ENCODE assay signal across 1 cellular context in genomic region chr1:32394141-32394889, GRCh38.
TF ChIP-seq lines count a peak whose summit lies in the region.

A gene with protein sequence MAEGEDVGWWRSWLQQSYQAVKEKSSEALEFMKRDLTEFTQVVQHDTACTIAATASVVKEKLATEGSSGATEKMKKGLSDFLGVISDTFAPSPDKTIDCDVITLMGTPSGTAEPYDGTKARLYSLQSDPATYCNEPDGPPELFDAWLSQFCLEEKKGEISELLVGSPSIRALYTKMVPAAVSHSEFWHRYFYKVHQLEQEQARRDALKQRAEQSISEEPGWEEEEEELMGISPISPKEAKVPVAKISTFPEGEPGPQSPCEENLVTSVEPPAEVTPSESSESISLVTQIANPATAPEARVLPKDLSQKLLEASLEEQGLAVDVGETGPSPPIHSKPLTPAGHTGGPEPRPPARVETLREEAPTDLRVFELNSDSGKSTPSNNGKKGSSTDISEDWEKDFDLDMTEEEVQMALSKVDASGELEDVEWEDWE (minus strand): TSS chr1:32394441. CDS start chr1:32394414, 27 bp downstream.

TF ChIP-seq in K562, 482 proteins besides CTCF, POLR2A, EP300 and RAD21 (continued from another document and continues in another):
- no peak for TF ChIP-seq HDAC6 (IDR thresholded peaks at IDR 0.05; ENCODE audit: low read depth, low read length)
- TF ChIP-seq ARID3B (CRISPR knock-in tag; IDR thresholded peaks at IDR 0.05; ENCODE audit: borderline replicate concordance), result 0 out of 2 replicates have a peak, but pooled peaks have one; percentile 86
- TF ChIP-seq, protein P1, sequence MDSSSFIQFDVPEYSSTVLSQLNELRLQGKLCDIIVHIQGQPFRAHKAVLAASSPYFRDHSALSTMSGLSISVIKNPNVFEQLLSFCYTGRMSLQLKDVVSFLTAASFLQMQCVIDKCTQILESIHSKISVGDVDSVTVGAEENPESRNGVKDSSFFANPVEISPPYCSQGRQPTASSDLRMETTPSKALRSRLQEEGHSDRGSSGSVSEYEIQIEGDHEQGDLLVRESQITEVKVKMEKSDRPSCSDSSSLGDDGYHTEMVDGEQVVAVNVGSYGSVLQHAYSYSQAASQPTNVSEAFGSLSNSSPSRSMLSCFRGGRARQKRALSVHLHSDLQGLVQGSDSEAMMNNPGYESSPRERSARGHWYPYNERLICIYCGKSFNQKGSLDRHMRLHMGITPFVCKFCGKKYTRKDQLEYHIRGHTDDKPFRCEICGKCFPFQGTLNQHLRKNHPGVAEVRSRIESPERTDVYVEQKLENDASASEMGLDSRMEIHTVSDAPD (CRISPR knock-in tag; IDR thresholded peaks at IDR 0.05), result no peak
- TF ChIP-seq ZNF583 (CRISPR knock-in tag; IDR thresholded peaks at IDR 0.05), result no peak
- peak; percentile 79 for TF ChIP-seq SAP30 (IDR thresholded peaks at IDR 0.05; ENCODE audit: borderline replicate concordance, insufficient read depth, low read depth, low read length, poor library complexity, severe bottlenecking)
- peak; percentile 87 for TF ChIP-seq EGR1 (conservative IDR thresholded peaks at IDR 0.05)
- no peak for TF ChIP-seq GTF2A2 (tag; IDR thresholded peaks at IDR 0.05)
- no peak for TF ChIP-seq NR3C1 (CRISPR knock-in tag; IDR thresholded peaks at IDR 0.05)
- TF ChIP-seq KDM1A (IDR thresholded peaks at IDR 0.05), result no peak
- peak; percentile 69 for TF ChIP-seq HCFC1 (IDR thresholded peaks at IDR 0.05; ENCODE audit: low read depth, low read length)
- TF ChIP-seq RBM14 (IDR thresholded peaks at IDR 0.05; ENCODE audit: borderline replicate concordance, insufficient read depth, low read depth, low read length), result no peak
- TF ChIP-seq L3MBTL2 (IDR thresholded peaks at IDR 0.05), result 0 out of 2 replicates have a peak, but pooled peaks have one; percentile 21
- TF ChIP-seq, protein P2, sequence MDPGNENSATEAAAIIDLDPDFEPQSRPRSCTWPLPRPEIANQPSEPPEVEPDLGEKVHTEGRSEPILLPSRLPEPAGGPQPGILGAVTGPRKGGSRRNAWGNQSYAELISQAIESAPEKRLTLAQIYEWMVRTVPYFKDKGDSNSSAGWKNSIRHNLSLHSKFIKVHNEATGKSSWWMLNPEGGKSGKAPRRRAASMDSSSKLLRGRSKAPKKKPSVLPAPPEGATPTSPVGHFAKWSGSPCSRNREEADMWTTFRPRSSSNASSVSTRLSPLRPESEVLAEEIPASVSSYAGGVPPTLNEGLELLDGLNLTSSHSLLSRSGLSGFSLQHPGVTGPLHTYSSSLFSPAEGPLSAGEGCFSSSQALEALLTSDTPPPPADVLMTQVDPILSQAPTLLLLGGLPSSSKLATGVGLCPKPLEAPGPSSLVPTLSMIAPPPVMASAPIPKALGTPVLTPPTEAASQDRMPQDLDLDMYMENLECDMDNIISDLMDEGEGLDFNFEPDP (CRISPR knock-in tag; IDR thresholded peaks at IDR 0.05), result 0 out of 2 replicates have a peak, but pooled peaks have one; percentile 61
- no peak for TF ChIP-seq HNRNPK (IDR thresholded peaks at IDR 0.05; ENCODE audit: low read depth, low read length, poor library complexity, severe bottlenecking)
- no peak for TF ChIP-seq MCM2 (IDR thresholded peaks at IDR 0.05; ENCODE audit: low read depth)
- TF ChIP-seq MYC (IDR thresholded peaks at IDR 0.05; ENCODE audit: low read depth, low read length), result peak; percentile 75
- peak; percentile 69; the same call in 1 of the 2 replicates for TF ChIP-seq MYC (CRISPR knock-in tag; IDR thresholded peaks at IDR 0.05; ENCODE audit: borderline replicate concordance, low read depth)
- no peak for TF ChIP-seq IFI16 (CRISPR knock-in tag; IDR thresholded peaks at IDR 0.05)
- TF ChIP-seq CREB1 (IDR thresholded peaks at IDR 0.05), result peak; percentile 86
- peak; percentile 94 for TF ChIP-seq CREB1 (CRISPR knock-in tag; IDR thresholded peaks at IDR 0.05)
- TF ChIP-seq RBM34 (IDR thresholded peaks at IDR 0.05; ENCODE audit: borderline replicate concordance, insufficient read depth, low read length), result no peak
- 0 out of 2 replicates have a peak, but pooled peaks have one; percentile 49 for TF ChIP-seq SMARCA4 (IDR thresholded peaks at IDR 0.05)
- TF ChIP-seq ZNF780A (CRISPR knock-in tag; IDR thresholded peaks at IDR 0.05), result no peak
- no peak for TF ChIP-seq ZNF785 (CRISPR knock-in tag; IDR thresholded peaks at IDR 0.05)
- TF ChIP-seq NFRKB (IDR thresholded peaks at IDR 0.05; ENCODE audit: low read depth), result peak; percentile 95
- peak; percentile 49; the same call in 1 of the 2 replicates for TF ChIP-seq TCF7L2 (IDR thresholded peaks at IDR 0.05; ENCODE audit: low read depth, low read length)
- TF ChIP-seq SNAPC5 (CRISPR knock-in tag; IDR thresholded peaks at IDR 0.05), result no peak
- TF ChIP-seq, protein P3, sequence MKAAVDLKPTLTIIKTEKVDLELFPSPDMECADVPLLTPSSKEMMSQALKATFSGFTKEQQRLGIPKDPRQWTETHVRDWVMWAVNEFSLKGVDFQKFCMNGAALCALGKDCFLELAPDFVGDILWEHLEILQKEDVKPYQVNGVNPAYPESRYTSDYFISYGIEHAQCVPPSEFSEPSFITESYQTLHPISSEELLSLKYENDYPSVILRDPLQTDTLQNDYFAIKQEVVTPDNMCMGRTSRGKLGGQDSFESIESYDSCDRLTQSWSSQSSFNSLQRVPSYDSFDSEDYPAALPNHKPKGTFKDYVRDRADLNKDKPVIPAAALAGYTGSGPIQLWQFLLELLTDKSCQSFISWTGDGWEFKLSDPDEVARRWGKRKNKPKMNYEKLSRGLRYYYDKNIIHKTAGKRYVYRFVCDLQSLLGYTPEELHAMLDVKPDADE (conservative IDR thresholded peaks at IDR 0.05; ENCODE audit: control insufficient read depth, low read depth, low read length), result peak; percentile 56; the same call in 1 of the 2 replicates
- no peak for TF ChIP-seq ZNF274 (IDR thresholded peaks at IDR 0.05; ENCODE audit: borderline replicate concordance, low read depth, low read length)
- TF ChIP-seq SFPQ (IDR thresholded peaks at IDR 0.05; ENCODE audit: low read depth, low read length), result no peak
- TF ChIP-seq, protein P4, sequence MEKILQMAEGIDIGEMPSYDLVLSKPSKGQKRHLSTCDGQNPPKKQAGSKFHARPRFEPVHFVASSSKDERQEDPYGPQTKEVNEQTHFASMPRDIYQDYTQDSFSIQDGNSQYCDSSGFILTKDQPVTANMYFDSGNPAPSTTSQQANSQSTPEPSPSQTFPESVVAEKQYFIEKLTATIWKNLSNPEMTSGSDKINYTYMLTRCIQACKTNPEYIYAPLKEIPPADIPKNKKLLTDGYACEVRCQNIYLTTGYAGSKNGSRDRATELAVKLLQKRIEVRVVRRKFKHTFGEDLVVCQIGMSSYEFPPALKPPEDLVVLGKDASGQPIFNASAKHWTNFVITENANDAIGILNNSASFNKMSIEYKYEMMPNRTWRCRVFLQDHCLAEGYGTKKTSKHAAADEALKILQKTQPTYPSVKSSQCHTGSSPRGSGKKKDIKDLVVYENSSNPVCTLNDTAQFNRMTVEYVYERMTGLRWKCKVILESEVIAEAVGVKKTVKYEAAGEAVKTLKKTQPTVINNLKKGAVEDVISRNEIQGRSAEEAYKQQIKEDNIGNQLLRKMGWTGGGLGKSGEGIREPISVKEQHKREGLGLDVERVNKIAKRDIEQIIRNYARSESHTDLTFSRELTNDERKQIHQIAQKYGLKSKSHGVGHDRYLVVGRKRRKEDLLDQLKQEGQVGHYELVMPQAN (IDR thresholded peaks at IDR 0.05; ENCODE audit: borderline replicate concordance), result peak; percentile 82
- TF ChIP-seq ARHGAP35 (IDR thresholded peaks at IDR 0.05; ENCODE audit: partially characterized antibody), result no peak
- TF ChIP-seq ZZZ3 (IDR thresholded peaks at IDR 0.05), result no peak
- TF ChIP-seq ZBTB8A (IDR thresholded peaks at IDR 0.05; ENCODE audit: partially characterized antibody), result no peak
- no peak; the same call in none of the 2 replicates for TF ChIP-seq HDAC2 (IDR thresholded peaks at IDR 0.05)
- no peak; the same call in 1 of the 2 replicates for TF ChIP-seq NR1H2 (CRISPR knock-in tag; IDR thresholded peaks at IDR 0.05)
- no peak for TF ChIP-seq SAFB2 (IDR thresholded peaks at IDR 0.05; ENCODE audit: borderline replicate concordance, low read depth, low read length, severe bottlenecking)
- peak; percentile 83 for TF ChIP-seq HMGN3 (IDR thresholded peaks at IDR 0.05; ENCODE audit: borderline replicate concordance, extremely low read depth, insufficient read length, low read depth, low read length)
- peak; percentile 58; the same call in 1 of the 2 replicates for TF ChIP-seq E2F5 (CRISPR knock-in tag; IDR thresholded peaks at IDR 0.05)
- no peak for TF ChIP-seq NFIX (CRISPR knock-in tag; IDR thresholded peaks at IDR 0.05; ENCODE audit: low read depth)
- TF ChIP-seq ZNF124 (CRISPR knock-in tag; IDR thresholded peaks at IDR 0.05), result no peak
- TF ChIP-seq ZNF445 (CRISPR knock-in tag; IDR thresholded peaks at IDR 0.05; ENCODE audit: low read depth), result no peak
- TF ChIP-seq NEUROD1 (IDR thresholded peaks at IDR 0.05; ENCODE audit: borderline replicate concordance, low read depth, low read length, partially characterized antibody), result peak; percentile 90
- TF ChIP-seq, protein P5, sequence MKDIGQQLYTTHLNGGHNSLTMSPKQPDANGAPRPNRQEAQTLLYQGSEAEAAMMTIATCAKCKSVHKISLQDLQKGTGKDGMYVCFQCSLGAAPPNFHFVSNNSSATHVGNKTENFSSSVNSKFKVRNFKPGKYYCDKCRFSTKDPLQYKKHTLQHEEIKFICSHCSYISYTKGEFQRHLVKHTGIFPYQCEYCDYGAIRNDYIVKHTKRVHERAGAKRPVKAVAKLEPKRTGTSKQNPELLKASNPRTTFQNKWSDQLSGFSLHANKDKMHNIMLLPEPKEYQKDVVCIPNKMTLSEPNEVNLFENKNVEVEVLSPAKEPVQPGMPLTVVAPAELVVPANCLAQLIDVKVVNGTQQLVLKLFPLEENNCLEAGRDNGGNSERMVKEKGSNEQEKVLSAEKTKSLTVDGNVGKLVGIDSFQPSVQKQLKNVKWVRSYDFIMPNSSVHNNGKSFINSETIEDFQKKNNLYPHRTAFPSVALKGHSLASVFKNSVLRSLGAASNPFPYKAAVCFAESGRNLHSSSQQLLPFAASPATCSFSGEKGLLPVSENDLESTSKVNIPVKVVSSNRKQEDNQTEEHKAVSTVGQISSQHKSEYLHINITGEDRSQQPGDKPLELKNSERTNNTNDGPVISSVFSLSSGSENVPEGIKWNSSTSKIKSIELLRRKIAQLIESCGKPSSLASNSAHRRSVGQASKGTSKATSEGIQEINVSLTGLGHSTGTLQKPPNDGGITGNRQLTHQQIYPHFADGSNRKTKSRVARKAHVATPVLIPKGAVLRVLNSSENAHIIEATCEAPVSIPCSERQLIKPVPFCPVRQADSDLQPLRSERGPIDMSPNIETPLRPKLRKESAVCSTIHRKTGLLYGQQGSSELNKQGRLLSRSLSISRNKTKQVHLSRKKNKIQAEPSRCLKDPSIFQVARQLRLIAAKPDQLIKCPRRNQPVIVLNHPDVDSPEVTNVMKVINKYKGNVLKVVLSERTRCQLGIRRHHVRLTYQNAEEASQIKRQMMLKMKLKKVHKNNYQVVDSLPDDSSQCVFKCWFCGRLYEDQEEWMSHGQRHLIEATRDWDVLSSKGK (CRISPR knock-in tag; IDR thresholded peaks at IDR 0.05), result no peak
- TF ChIP-seq, protein P6, sequence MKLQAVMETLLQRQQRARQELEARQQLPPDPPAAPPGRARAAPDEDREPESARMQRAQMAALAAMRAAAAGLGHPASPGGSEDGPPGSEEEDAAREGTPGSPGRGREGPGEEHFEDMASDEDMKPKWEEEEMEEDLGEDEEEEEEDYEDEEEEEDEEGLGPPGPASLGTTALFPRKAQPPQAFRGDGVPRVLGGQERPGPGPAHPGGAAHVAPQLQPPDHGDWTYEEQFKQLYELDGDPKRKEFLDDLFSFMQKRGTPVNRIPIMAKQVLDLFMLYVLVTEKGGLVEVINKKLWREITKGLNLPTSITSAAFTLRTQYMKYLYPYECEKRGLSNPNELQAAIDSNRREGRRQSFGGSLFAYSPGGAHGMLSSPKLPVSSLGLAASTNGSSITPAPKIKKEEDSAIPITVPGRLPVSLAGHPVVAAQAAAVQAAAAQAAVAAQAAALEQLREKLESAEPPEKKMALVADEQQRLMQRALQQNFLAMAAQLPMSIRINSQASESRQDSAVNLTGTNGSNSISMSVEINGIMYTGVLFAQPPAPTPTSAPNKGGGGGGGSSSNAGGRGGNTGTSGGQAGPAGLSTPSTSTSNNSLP (IDR thresholded peaks at IDR 0.05; ENCODE audit: borderline replicate concordance, low read depth, low read length), result peak; percentile 67; the same call in 1 of the 2 replicates
- peak; percentile 99 for TF ChIP-seq NBN (IDR thresholded peaks at IDR 0.05; ENCODE audit: low read depth)
- peak; percentile 80 for TF ChIP-seq MTA2 (IDR thresholded peaks at IDR 0.05; ENCODE audit: low read depth)
- peak; percentile 60 for TF ChIP-seq ZNF316 (IDR thresholded peaks at IDR 0.05)
- peak; percentile 75 for TF ChIP-seq RBBP5 (IDR thresholded peaks at IDR 0.05; ENCODE audit: borderline replicate concordance, insufficient read depth, low read length, poor library complexity, severe bottlenecking)
